ENCODE assay signal across 28 cellular contexts in the genomic region with DNA sequence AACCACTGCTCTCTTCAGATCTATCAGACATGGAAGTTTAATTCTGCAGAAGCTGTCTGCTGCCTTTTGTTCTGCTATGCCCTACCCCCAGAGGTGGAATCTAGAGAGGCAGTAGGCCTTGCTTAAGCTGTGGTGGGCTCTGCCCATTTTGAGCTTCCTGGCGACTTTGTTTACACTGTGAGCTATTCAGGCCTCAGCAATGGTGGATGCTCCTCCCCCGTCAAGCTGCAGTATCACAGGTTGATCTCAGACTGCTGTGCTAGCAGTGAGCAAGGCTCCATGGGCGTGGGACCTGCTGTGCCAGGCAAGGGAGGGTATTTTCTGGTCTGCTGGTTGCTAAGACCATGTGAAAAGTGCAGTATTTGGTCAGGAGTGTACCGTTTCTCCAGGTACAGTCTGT. TPM values are rescaled to one million over a fixed set of nuclear protein-coding genes. Genes with fewer than 3 reads are reported as not detected.
DNase-seq lines count a peak whose midpoint lies in the region; ATAC-seq lines count a peak whose summit lies in the region.
"Had no signal": no experiment of that assay in that cellular context is flagged by ENCODE, and none has a peak within 500 bp of the region (broad histone marks: within the 10 kb centered on the region; RNA-seq: fewer than 3 reads in every experiment).

No MANE protein-coding gene starts in this region.

- POLR2A ChIA-PET in activated CD4-positive, alpha-beta T cell treated with anti-CD3 and anti-CD28 coated beads, Interleukin-2, amount 10 ng/mL, durations not matched to agents 7 days and 5 days (lab: Charles Lee): no interaction called here
- POLR2A ChIA-PET in activated CD8-positive, alpha-beta T cell treated with anti-CD3 and anti-CD28 coated beads, Interleukin-2, amount 10 ng/mL, durations not matched to agents 7 days and 5 days (lab: Charles Lee): no interaction called here

- H3K4me3 ChIP-seq in mesendoderm (ENCODE audit: low read length): no peak overlapping the region
- H3K4me3 ChIP-seq: A549, gastroesophageal sphincter, PC-9, tibial nerve had no signal

- H3K36me3 ChIP-seq in mesendoderm (ENCODE audit: control insufficient read depth, insufficient read depth, low read length): no peaks in the 10 kb centered on the region
- H3K36me3 ChIP-seq: gastroesophageal sphincter, tibial nerve had no signal

- H3K79me1 ChIP-seq in mesendoderm (ENCODE audit: low read length): no peaks in the 10 kb centered on the region

- no peak overlapping the region for H2BK15ac ChIP-seq in mesendoderm (replicated peaks; ENCODE audit: low read depth)

- H3K4ac ChIP-seq in mesendoderm (ENCODE audit: low read depth, low read length): no peak overlapping the region

- no peak overlapping the region for H2BK5ac ChIP-seq in mesendoderm (ENCODE audit: low read length)

- H3K27ac ChIP-seq in mesendoderm (ENCODE audit: low read depth, low read length): no peak overlapping the region
- H3K27ac ChIP-seq: A549, gastroesophageal sphincter, KMS-11, PC-9, tibial nerve, VCaP had no signal

- H4K5ac ChIP-seq in mesendoderm (ENCODE audit: low read length): no peak overlapping the region

- no peaks in the 10 kb centered on the region for H3K4me1 ChIP-seq in mesendoderm (ENCODE audit: control insufficient read depth, low read depth, low read length)
- H3K4me1 ChIP-seq: A549, gastroesophageal sphincter, tibial nerve had no signal

- no peaks in the 10 kb centered on the region for H3K9me3 Mint-ChIP-seq in activated CD4-positive, alpha-beta T cell treated with anti-CD3 and anti-CD28 coated beads, Interleukin-2, amount 10 ng/mL, durations not matched to agents 7 days and 5 days
- H3K9me3 Mint-ChIP-seq in activated CD8-positive, alpha-beta T cell treated with anti-CD3 and anti-CD28 coated beads, Interleukin-2, amount 10 ng/mL, durations not matched to agents 7 days and 5 days (ENCODE audit: insufficient read depth): no peaks in the 10 kb centered on the region
- H3K9me3 Mint-ChIP-seq: activated T-helper 2 cell treated with anti-CD3 and anti-CD28 coated beads, Interferon-gamma antibody, Interleukin-2, Interleukin-4, amounts not matched to agents 10 μg/mL and 5 μg/mL and 100 μg/mL, durations not matched to agents 14 hours and 24 hours and 36 hours had no signal

- no peak overlapping the region for H3K4me3 Mint-ChIP-seq in activated CD4-positive, alpha-beta T cell treated with anti-CD3 and anti-CD28 coated beads, Interleukin-2, amount 10 ng/mL, durations not matched to agents 7 days and 5 days
- H3K4me3 Mint-ChIP-seq in activated CD8-positive, alpha-beta T cell treated with anti-CD3 and anti-CD28 coated beads, Interleukin-2, amount 10 ng/mL, durations not matched to agents 7 days and 5 days: no peak overlapping the region
- H3K4me3 Mint-ChIP-seq: activated naive CD4-positive, alpha-beta T cell treated with anti-CD3 and anti-CD28 coated beads, Interleukin-2, amount 50 U/mL, for 24 hours; brain; natural killer cell treated with Interleukin-12 subunit alpha and Interleukin-12 subunit beta and Interleukin-15 and Interleukin-18, amount 100 ng/mL, for 72 hours had no signal

- H2BK120ac ChIP-seq in mesendoderm (ENCODE audit: low read depth, low read length): no peak overlapping the region

- H3K27me3 Mint-ChIP-seq in activated CD4-positive, alpha-beta T cell treated with anti-CD3 and anti-CD28 coated beads, Interleukin-2, amount 10 ng/mL, durations not matched to agents 7 days and 5 days: no peaks in the 10 kb centered on the region
- no peaks in the 10 kb centered on the region for H3K27me3 Mint-ChIP-seq in activated CD8-positive, alpha-beta T cell treated with anti-CD3 and anti-CD28 coated beads, Interleukin-2, amount 10 ng/mL, durations not matched to agents 7 days and 5 days (ENCODE audit: low read depth)
- H3K27me3 Mint-ChIP-seq: natural killer cell treated with Interleukin-12 subunit alpha and Interleukin-12 subunit beta and Interleukin-15 and Interleukin-18, amount 100 ng/mL, for 72 hours had no signal

- no peaks in the 10 kb centered on the region for H3K27me3 ChIP-seq in mesendoderm (ENCODE audit: insufficient read depth, low read length, poor library complexity)
- H3K27me3 ChIP-seq: gastroesophageal sphincter, tibial nerve had no signal

- ATAC-seq in activated CD8-positive, alpha-beta T cell treated with anti-CD3 and anti-CD28 coated beads, Interleukin-2, amount 10 ng/mL, durations not matched to agents 7 days and 5 days: no peak
- ATAC-seq: A549; gastroesophageal sphincter; left colon; natural killer cell treated with Interleukin-12 subunit alpha and Interleukin-12 subunit beta and Interleukin-15 and Interleukin-18, amount 100 ng/mL, for 72 hours had no signal

- DNase-seq in NCI-H146 (lab: John Stamatoyannopoulos, UW) (peak; percentile 3), NCI-H146 treated with DMSO at 0.1 percent for 48 hours (lab: John Stamatoyannopoulos, UW; ENCODE audit: unreplicated experiment) (no peak), H4 (ENCODE audit: low spot score) (peak; percentile 23), SK-N-DZ (ENCODE audit: low spot score) (peak; percentile 22), mesendoderm (peak; percentile 68), SW480 (ENCODE audit: low spot score) (no peak)
- DNase-seq in activated CD4-positive, alpha-beta T cell treated with anti-CD3 and anti-CD28 coated beads, Interleukin-2, amount 10 ng/mL, durations not matched to agents 7 days and 5 days: no peak
- no peak for DNase-seq in activated CD8-positive, alpha-beta T cell treated with anti-CD3 and anti-CD28 coated beads, Interleukin-2, amount 10 ng/mL, durations not matched to agents 7 days and 5 days
- DNase-seq: activated CD4-positive, alpha-beta T cell treated with anti-CD3 and anti-CD28 coated beads for 4 hours; activated CD8-positive, alpha-beta memory T cell treated with anti-CD3 and anti-CD28 coated beads for 24 hours; activated T-cell treated with anti-CD3 and anti-CD28 coated beads for 4 hours; amniotic stem cell; left colon; NCI-H1436; Right ventricle myocardium superior; stimulated activated CD4-positive, alpha-beta T cell treated with anti-CD3 and anti-CD28 coated beads, Interleukin-15, amount 100 ng/mL, for 24 hours; stimulated activated CD4-positive, alpha-beta T cell treated with anti-CD3 and anti-CD28 coated beads, Interleukin-4, amount 100 ng/mL, for 4 hours; T-helper 9 cell had no signal

- no peaks in the 10 kb centered on the region for H3K36me3 Mint-ChIP-seq in activated CD4-positive, alpha-beta T cell treated with anti-CD3 and anti-CD28 coated beads, Interleukin-2, amount 10 ng/mL, durations not matched to agents 7 days and 5 days (ENCODE audit: low read depth)
- no peaks in the 10 kb centered on the region for H3K36me3 Mint-ChIP-seq in activated CD8-positive, alpha-beta T cell treated with anti-CD3 and anti-CD28 coated beads, Interleukin-2, amount 10 ng/mL, durations not matched to agents 7 days and 5 days (ENCODE audit: low read depth)
- H3K36me3 Mint-ChIP-seq: activated naive CD4-positive, alpha-beta T cell treated with anti-CD3 and anti-CD28 coated beads, Interleukin-2, amount 50 U/mL, for 24 hours; brain; natural killer cell treated with Interleukin-12 subunit alpha and Interleukin-12 subunit beta and Interleukin-15 and Interleukin-18, amount 100 ng/mL, for 72 hours had no signal

- no peak overlapping the region for H3K4me2 ChIP-seq in mesendoderm (ENCODE audit: low read length)
- H3K4me2 ChIP-seq: A549, KMS-11, PC-9 had no signal

- no peak overlapping the region for H3K27ac Mint-ChIP-seq in activated CD4-positive, alpha-beta T cell treated with anti-CD3 and anti-CD28 coated beads, Interleukin-2, amount 10 ng/mL, durations not matched to agents 7 days and 5 days
- no peak overlapping the region for H3K27ac Mint-ChIP-seq in activated CD8-positive, alpha-beta T cell treated with anti-CD3 and anti-CD28 coated beads, Interleukin-2, amount 10 ng/mL, durations not matched to agents 7 days and 5 days
- H3K27ac Mint-ChIP-seq: activated naive CD4-positive, alpha-beta T cell treated with anti-CD3 and anti-CD28 coated beads, Interleukin-2, amount 50 U/mL, for 24 hours; activated T-helper 2 cell treated with anti-CD3 and anti-CD28 coated beads, Interferon-gamma antibody, Interleukin-2, Interleukin-4, amounts not matched to agents 10 μg/mL and 5 μg/mL and 100 μg/mL, durations not matched to agents 14 hours and 24 hours and 36 hours; brain; natural killer cell treated with Interleukin-12 subunit alpha and Interleukin-12 subunit beta and Interleukin-15 and Interleukin-18, amount 100 ng/mL, for 72 hours had no signal

- H2AK5ac ChIP-seq in mesendoderm (ENCODE audit: low read length): no peak overlapping the region

- H3K9ac ChIP-seq in mesendoderm (ENCODE audit: low read length): no peak overlapping the region
- H3K9ac ChIP-seq: KMS-11 had no signal

- H4K8ac ChIP-seq in mesendoderm (ENCODE audit: low read depth, low read length): no peak overlapping the region

- CTCF ChIA-PET in activated CD4-positive, alpha-beta T cell treated with anti-CD3 and anti-CD28 coated beads, Interleukin-2, amount 10 ng/mL, durations not matched to agents 7 days and 5 days (lab: Charles Lee): no interaction called here
- CTCF ChIA-PET in activated CD8-positive, alpha-beta T cell treated with anti-CD3 and anti-CD28 coated beads, Interleukin-2, amount 10 ng/mL, durations not matched to agents 7 days and 5 days (lab: Charles Lee): no interaction called here

- no peaks in the 10 kb centered on the region for H3K4me1 Mint-ChIP-seq in activated CD4-positive, alpha-beta T cell treated with anti-CD3 and anti-CD28 coated beads, Interleukin-2, amount 10 ng/mL, durations not matched to agents 7 days and 5 days
- no peaks in the 10 kb centered on the region for H3K4me1 Mint-ChIP-seq in activated CD8-positive, alpha-beta T cell treated with anti-CD3 and anti-CD28 coated beads, Interleukin-2, amount 10 ng/mL, durations not matched to agents 7 days and 5 days (ENCODE audit: low read depth)
- H3K4me1 Mint-ChIP-seq: activated naive CD4-positive, alpha-beta T cell treated with anti-CD3 and anti-CD28 coated beads, Interleukin-2, amount 50 U/mL, for 24 hours; brain had no signal

- H3K23ac ChIP-seq in mesendoderm (ENCODE audit: low read length): no peak overlapping the region

- no peak overlapping the region for H3K18ac ChIP-seq in mesendoderm (ENCODE audit: low read length)

- H3K79me2 ChIP-seq in mesendoderm (ENCODE audit: control insufficient read depth, insufficient read depth, low read length): no peaks in the 10 kb centered on the region

- no peak overlapping the region for H3K56ac ChIP-seq in mesendoderm (ENCODE audit: low read length)

- WGBS in mesendoderm (ENCODE audit: extremely low coverage, insufficient coverage, low lambda C conversion rate): no CpG with 5 or more reads among the region's 4 CpGs

RNA-seq across cellular contexts. Expression of a gene that starts 45.1 kb away (rescaled TPM):
- total RNA-seq in H4 (2014; rRNA removed; shearing (Covaris generic)): 9.9 and 14.0 TPM in 2 replicates
- polyA plus RNA-seq in SK-N-DZ (2014; cell fraction: cytosol; rRNA removed): 27.7 and 32.9 TPM in 2 replicates
- 11.2 and 14.2 TPM in 2 replicates for polyA plus RNA-seq in SK-N-DZ (2014; cell fraction: nucleus; rRNA removed)
- 16.3 TPM for polyA plus RNA-seq in mesendoderm (2013, experiment 1 of 2)
- polyA plus RNA-seq in mesendoderm (2013, experiment 2 of 2): 18.7 TPM
- not detected for total RNA-seq in activated CD4-positive, alpha-beta T cell treated with anti-CD3 and anti-CD28 coated beads, Interleukin-2, amount 10 ng/mL, durations not matched to agents 7 days and 5 days
- not detected for total RNA-seq in activated CD8-positive, alpha-beta T cell treated with anti-CD3 and anti-CD28 coated beads, Interleukin-2, amount 10 ng/mL, durations not matched to agents 7 days and 5 days

Comparison
In these comparisons a context has a peak if more than half of its experiments do, and no peak if none do; other contexts are left out.
1. DNase-seq: peak in NCI-H146 (single experiment), H4 (single experiment), SK-N-DZ (single experiment) and mesendoderm (single experiment); none in NCI-H146 treated with DMSO at 0.1 percent for 48 hours (single experiment), SW480 (single experiment), activated CD4-positive, alpha-beta T cell treated with anti-CD3 and anti-CD28 coated beads, Interleukin-2, amount 10 ng/mL, durations not matched to agents 7 days and 5 days (single experiment) and activated CD8-positive, alpha-beta T cell treated with anti-CD3 and anti-CD28 coated beads, Interleukin-2, amount 10 ng/mL, durations not matched to agents 7 days and 5 days (single experiment).
2. RNA of a gene that starts 45.1 kb away (total RNA-seq): 9.9 to 14.0 TPM in H4; not detected in activated CD4-positive, alpha-beta T cell treated with anti-CD3 and anti-CD28 coated beads, Interleukin-2, amount 10 ng/mL, durations not matched to agents 7 days and 5 days and not detected in activated CD8-positive, alpha-beta T cell treated with anti-CD3 and anti-CD28 coated beads, Interleukin-2, amount 10 ng/mL, durations not matched to agents 7 days and 5 days; every median in the first group is over 10 times any median in the second.